28 cellular contexts compared by ENCODE assay signal in genomic region chr1:231201375-231202124, GRCh38. TPM values are rescaled to one million over a fixed set of nuclear protein-coding genes. Genes with fewer than 3 reads are reported as not detected.
"Had no signal": no experiment of that assay in that cellular context is flagged by ENCODE, and none has a peak within 500 bp of the region (broad histone marks: within the 10 kb centered on the region; RNA-seq: fewer than 3 reads in every experiment).

No MANE protein-coding gene starts in this region.

- H3K4me2 ChIP-seq: hepatocyte, neural progenitor cell had no signal

- H3K4me1 ChIP-seq: colonic mucosa, left lung, neural progenitor cell, sigmoid colon, upper lobe of left lung had no signal

- FAIRE-seq: bronchial epithelial cell, frontal cortex had no signal

- H2AFZ ChIP-seq: hepatocyte, neural progenitor cell had no signal

- H3K4me3 ChIP-seq: colonic mucosa, dorsolateral prefrontal cortex, esophagus muscularis mucosa, hepatocyte, left lung, neural progenitor cell, sigmoid colon, upper lobe of left lung had no signal

- H3K27ac ChIP-seq: colonic mucosa, dorsolateral prefrontal cortex, esophagus muscularis mucosa, hepatocyte, left lung, neural progenitor cell, sigmoid colon, upper lobe of left lung, VCaP had no signal

- H3K27ac Mint-ChIP-seq: activated CD4-positive, alpha-beta T cell treated with anti-CD3 and anti-CD28 coated beads, Interleukin-2, amount 10 ng/mL, durations not matched to agents 7 days and 5 days; activated naive CD8-positive, alpha-beta T cell; mesothelial cell of epicardium; neural progenitor cell; T-helper 17 cell had no signal

- H3K79me2 ChIP-seq: hepatocyte had no signal

- H3K36me3 ChIP-seq: colonic mucosa, esophagus muscularis mucosa, left lung, neural progenitor cell, sigmoid colon, upper lobe of left lung had no signal

- H3K36me3 Mint-ChIP-seq: activated naive CD8-positive, alpha-beta T cell; mesothelial cell of epicardium; naive thymus-derived CD8-positive, alpha-beta T cell; neural progenitor cell had no signal

- H3K4me3 Mint-ChIP-seq: activated CD4-positive, alpha-beta T cell treated with anti-CD3 and anti-CD28 coated beads, Interleukin-2, amount 10 ng/mL, durations not matched to agents 7 days and 5 days; activated naive CD8-positive, alpha-beta T cell; activated T-cell treated with anti-CD3 and anti-CD28 coated beads, Interleukin-2, amount 50 U/mL, for 4 hours; mesothelial cell of epicardium; naive thymus-derived CD8-positive, alpha-beta T cell; T-helper 17 cell had no signal

- DNase-seq: activated CD4-positive, alpha-beta T cell treated with anti-CD3 and anti-CD28 coated beads, Interleukin-2, amount 10 ng/mL, durations not matched to agents 7 days and 5 days; activated CD8-positive, alpha-beta memory T cell treated with anti-CD3 and anti-CD28 coated beads for 24 hours; activated CD8-positive, alpha-beta memory T cell treated with anti-CD3 and anti-CD28 coated beads, Interleukin-2, amount 50 U/mL, for 4 hours; activated effector memory CD4-positive, alpha-beta T cell treated with anti-CD3 and anti-CD28 coated beads, Interleukin-2, amount 50 U/mL, for 16 hours; activated T-cell treated with anti-CD3 and anti-CD28 coated beads, Interleukin-2, amount 50 U/mL, for 4 hours; amygdala; colonic mucosa; glutamatergic neuron; kidney glomerular epithelial cell; left lung; sigmoid colon; stimulated activated CD4-positive, alpha-beta T cell treated with anti-CD3 and anti-CD28 coated beads, Interleukin-4, amount 100 ng/mL, for 1 hour; stimulated activated naive CD8-positive, alpha-beta T cell treated with anti-CD3 and anti-CD28 coated beads, Interleukin-15, Interleukin-2, amounts not matched to agents 100 U/mL and 50 U/mL, for 24 hours; SW 1271; T-helper 17 cell; upper lobe of left lung had no signal

- H3K27me3 ChIP-seq: colonic mucosa, dorsolateral prefrontal cortex, hepatocyte, sigmoid colon, upper lobe of left lung had no signal

- H3K4me1 Mint-ChIP-seq: mesothelial cell of epicardium had no signal

- H3K9ac ChIP-seq: neural progenitor cell had no signal

- ATAC-seq: activated CD4-positive, CD25-positive, alpha-beta regulatory T cell treated with anti-CD3 and anti-CD28 coated beads, Interleukin-2, amount 50 U/mL, for 24 hours; activated T-cell treated with anti-CD3 and anti-CD28 coated beads, Interleukin-2, amount 50 U/mL, for 4 hours; left lung; naive thymus-derived CD8-positive, alpha-beta T cell; stimulated activated naive CD8-positive, alpha-beta T cell treated with anti-CD3 and anti-CD28 coated beads, Interleukin-15, Interleukin-2, amounts not matched to agents 100 U/mL and 50 U/mL, for 24 hours; T-helper 17 cell had no signal

- H3K9me3 Mint-ChIP-seq: activated CD4-positive, alpha-beta T cell treated with anti-CD3 and anti-CD28 coated beads, Interleukin-2, amount 10 ng/mL, durations not matched to agents 7 days and 5 days; activated T-cell treated with anti-CD3 and anti-CD28 coated beads, Interleukin-2, amount 50 U/mL, for 4 hours; mesothelial cell of epicardium; naive thymus-derived CD8-positive, alpha-beta T cell; neural progenitor cell had no signal

- H3K9me3 ChIP-seq: colonic mucosa, esophagus muscularis mucosa, left lung, sigmoid colon, upper lobe of left lung had no signal

RNA-seq across cellular contexts. Expression of gene TRIM67, which starts 39.7 kb away (rescaled TPM):
- total RNA-seq: activated CD4-positive, alpha-beta T cell treated with anti-CD3 and anti-CD28 coated beads, Interleukin-2, amount 10 ng/mL, durations not matched to agents 7 days and 5 days; activated T-cell treated with anti-CD3 and anti-CD28 coated beads, Interleukin-2, amount 50 U/mL, for 4 hours; bronchial epithelial cell; lung microvascular endothelial cell; naive thymus-derived CD8-positive, alpha-beta T cell; T-helper 17 cell had no signal
- polyA plus RNA-seq: hepatocyte; naive thymus-derived CD8-positive, alpha-beta T cell had no signal
